In genomic region chr3:50405249-50405648, GRCh38 we compare ENCODE assay signal across 11 cellular contexts. TPM values are rescaled to one million over a fixed set of nuclear protein-coding genes. Genes with fewer than 3 reads are reported as not detected.
DNase-seq lines count a peak whose midpoint lies in the region; ATAC-seq and TF ChIP-seq lines count a peak whose summit lies in the region.
"Had no signal": no experiment of that assay in that cellular context is flagged by ENCODE, and none has a peak within 500 bp of the region (broad histone marks: within the 10 kb centered on the region; RNA-seq: fewer than 3 reads in every experiment).

No MANE protein-coding gene starts in this region.

- no peaks in the 10 kb centered on the region for H3K9me3 Mint-ChIP-seq in activated CD8-positive, alpha-beta T cell treated with anti-CD3 and anti-CD28 coated beads, Interleukin-2, amount 10 ng/mL, durations not matched to agents 7 days and 5 days (ENCODE audit: insufficient read depth)

- no peaks in the 10 kb centered on the region for H3K4me1 Mint-ChIP-seq in activated CD8-positive, alpha-beta T cell treated with anti-CD3 and anti-CD28 coated beads, Interleukin-2, amount 10 ng/mL, durations not matched to agents 7 days and 5 days (ENCODE audit: low read depth)

- no peak overlapping the region for H3K4me3 ChIP-seq in Jurkat, Clone E6-1 (ENCODE audit: low read length)
- H3K4me3 ChIP-seq in Peyer's patch: no peak overlapping the region
- H3K4me3 ChIP-seq: pancreas had no signal

- no peaks in the 10 kb centered on the region for H3K9me3 ChIP-seq in Peyer's patch
- H3K9me3 ChIP-seq: Caco-2, pancreas had no signal

- H3K27me3 Mint-ChIP-seq in activated CD8-positive, alpha-beta T cell treated with anti-CD3 and anti-CD28 coated beads, Interleukin-2, amount 10 ng/mL, durations not matched to agents 7 days and 5 days (ENCODE audit: low read depth): no peaks in the 10 kb centered on the region

- H3K36me3 ChIP-seq in Peyer's patch: no peaks in the 10 kb centered on the region
- H3K36me3 ChIP-seq: pancreas had no signal

- ATAC-seq in activated CD8-positive, alpha-beta T cell treated with anti-CD3 and anti-CD28 coated beads, Interleukin-2, amount 10 ng/mL, durations not matched to agents 7 days and 5 days: no peak
- ATAC-seq in HG03139 (IDR thresholded peaks at IDR 0.05; ENCODE audit: unreplicated experiment): no peak

- no peaks in the 10 kb centered on the region for H3K36me3 Mint-ChIP-seq in activated CD8-positive, alpha-beta T cell treated with anti-CD3 and anti-CD28 coated beads, Interleukin-2, amount 10 ng/mL, durations not matched to agents 7 days and 5 days (ENCODE audit: low read depth)

- H3K27ac ChIP-seq in caudate nucleus (ENCODE audit: low read depth, low read length) (no peak overlapping the region), Peyer's patch (no peak overlapping the region)
- H3K27ac ChIP-seq: pancreas had no signal

- CTCF ChIA-PET in activated CD8-positive, alpha-beta T cell treated with anti-CD3 and anti-CD28 coated beads, Interleukin-2, amount 10 ng/mL, durations not matched to agents 7 days and 5 days (lab: Charles Lee): no interaction called here

- no peaks in the 10 kb centered on the region for H3K4me1 ChIP-seq in Peyer's patch
- H3K4me1 ChIP-seq: Caco-2, pancreas had no signal

- POLR2A ChIA-PET in activated CD8-positive, alpha-beta T cell treated with anti-CD3 and anti-CD28 coated beads, Interleukin-2, amount 10 ng/mL, durations not matched to agents 7 days and 5 days (lab: Charles Lee): no interaction called here

- H3K4me3 Mint-ChIP-seq in activated CD8-positive, alpha-beta T cell treated with anti-CD3 and anti-CD28 coated beads, Interleukin-2, amount 10 ng/mL, durations not matched to agents 7 days and 5 days: no peak overlapping the region

- DNase-seq in Daoy (ENCODE audit: low read depth) (peak; percentile 11), iPS-NIHi7 (ENCODE audit: extremely low spot score) (peak; percentile 86), caudate nucleus (lab: John Stamatoyannopoulos, UW) (no peak), occipital lobe (lab: John Stamatoyannopoulos, UW) (no peak), Peyer's patch (no peak)
- DNase-seq in Jurkat, Clone E6-1 (ENCODE audit: low read depth, low spot score): peak; percentile 44
- peak; percentile 71 for DNase-seq in activated CD8-positive, alpha-beta T cell treated with anti-CD3 and anti-CD28 coated beads, Interleukin-2, amount 10 ng/mL, durations not matched to agents 7 days and 5 days
- DNase-seq: pancreas, SIG-M5 had no signal

- TF ChIP-seq CTCF in Peyer's patch (IDR thresholded peaks at IDR 0.05): no peak

- H3K27me3 ChIP-seq in Peyer's patch: no peaks in the 10 kb centered on the region
- H3K27me3 ChIP-seq: pancreas had no signal

- no peak for TF ChIP-seq POLR2A in Peyer's patch (IDR thresholded peaks at IDR 0.05)

- no peak overlapping the region for H3K27ac Mint-ChIP-seq in activated CD8-positive, alpha-beta T cell treated with anti-CD3 and anti-CD28 coated beads, Interleukin-2, amount 10 ng/mL, durations not matched to agents 7 days and 5 days

RNA-seq across cellular contexts. Expression of gene TMEM115, which starts 45.9 kb away (rescaled TPM):
- total RNA-seq in Daoy (2014; rRNA removed; shearing (Covaris generic)): 26.6 and 33.9 TPM in 2 replicates
- polyA plus RNA-seq in Jurkat, Clone E6-1 (2012; ENCODE audit: insufficient read depth, insufficient read length): 12.5 TPM
- total RNA-seq in activated CD8-positive, alpha-beta T cell treated with anti-CD3 and anti-CD28 coated beads, Interleukin-2, amount 10 ng/mL, durations not matched to agents 7 days and 5 days: 10 to 100 TPM; 18.0 to 18.9 TPM
- total RNA-seq in occipital lobe (19.8 TPM), Peyer's patch (10 to 100 TPM; 14.0 to 75.5 (median 66.2) TPM)

RNA-seq across cellular contexts. Expression of gene CYB561D2, which starts 54.6 kb away (rescaled TPM):
- 25.3 and 28.3 TPM in 2 replicates for total RNA-seq in Daoy (2014; rRNA removed; shearing (Covaris generic))
- polyA plus RNA-seq in Jurkat, Clone E6-1 (2012; ENCODE audit: insufficient read depth, insufficient read length): 18.0 TPM
- 10 to 100 TPM; 42.5 to 43.6 TPM for total RNA-seq in activated CD8-positive, alpha-beta T cell treated with anti-CD3 and anti-CD28 coated beads, Interleukin-2, amount 10 ng/mL, durations not matched to agents 7 days and 5 days
- total RNA-seq in occipital lobe (10.0 TPM), Peyer's patch (10 to 100 TPM; 22.3 to 69.5 (median 38.6) TPM)

RNA-seq across cellular contexts. Expression of gene NPRL2, which starts 54.7 kb away (rescaled TPM):
- 14.7 and 20.6 TPM in 2 replicates for total RNA-seq in Daoy (2014; rRNA removed; shearing (Covaris generic))
- polyA plus RNA-seq in Jurkat, Clone E6-1 (2012; ENCODE audit: insufficient read depth, insufficient read length): 54.2 TPM
- total RNA-seq in activated CD8-positive, alpha-beta T cell treated with anti-CD3 and anti-CD28 coated beads, Interleukin-2, amount 10 ng/mL, durations not matched to agents 7 days and 5 days: 10 to 100 TPM; 59.8 to 60.3 TPM
- total RNA-seq in occipital lobe: 19.0 TPM
- total RNA-seq in Peyer's patch: 10 to 100 TPM; 19.1 to 45.4 (median 28.3) TPM

RNA-seq across cellular contexts. Expression of gene ZMYND10, which starts 59.7 kb away (rescaled TPM):
- 0.06 and 0.17 TPM in 2 replicates for total RNA-seq in Daoy (2014; rRNA removed; shearing (Covaris generic))
- polyA plus RNA-seq in Jurkat, Clone E6-1 (2012; ENCODE audit: insufficient read depth, insufficient read length): 5.0 TPM
- total RNA-seq in activated CD8-positive, alpha-beta T cell treated with anti-CD3 and anti-CD28 coated beads, Interleukin-2, amount 10 ng/mL, durations not matched to agents 7 days and 5 days: 1 to 10 TPM; 5.0 to 5.1 TPM
- total RNA-seq in occipital lobe: 2.5 TPM
- under 1 TPM in 2 of 4 donors, not detected in 2; 0.27 to 0.38 TPM for total RNA-seq in Peyer's patch

Comparison
In these comparisons a context has a peak if more than half of its experiments do, and no peak if none do; other contexts are left out.
1. DNase-seq: peak in Daoy (single experiment), Jurkat, Clone E6-1 (single experiment), activated CD8-positive, alpha-beta T cell treated with anti-CD3 and anti-CD28 coated beads, Interleukin-2, amount 10 ng/mL, durations not matched to agents 7 days and 5 days (single experiment) and iPS-NIHi7 (single experiment); none in caudate nucleus (0 of 61), occipital lobe (single experiment) and Peyer's patch (0 of 3).